Comparison of ENCODE assay signal across 25 cellular contexts in the genomic region with DNA sequence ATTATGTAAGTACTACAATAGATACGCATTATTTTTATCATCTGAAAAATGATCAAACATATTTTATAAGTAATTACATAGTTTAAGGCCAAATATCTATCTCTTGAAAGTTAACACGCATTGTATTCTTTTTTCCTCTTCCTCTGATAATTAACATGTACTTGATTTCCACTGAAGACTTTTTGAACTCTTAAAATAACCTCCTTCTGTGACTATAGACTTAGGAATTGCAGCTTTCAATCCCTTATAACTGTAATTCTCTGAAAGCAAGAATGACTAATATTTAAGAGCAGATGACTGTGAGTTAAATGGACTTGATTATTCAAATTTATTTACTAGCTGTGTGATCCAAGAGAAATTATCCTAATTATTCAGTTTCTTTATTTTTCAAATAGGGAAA.
DNase-seq lines count a peak whose midpoint lies in the region; ATAC-seq and TF ChIP-seq lines count a peak whose summit lies in the region.
"Had no signal": no experiment of that assay in that cellular context is flagged by ENCODE, and none has a peak within 500 bp of the region (broad histone marks: within the 10 kb centered on the region; RNA-seq: fewer than 3 reads in every experiment).

No MANE protein-coding gene starts in this region.

- no peaks in the 10 kb centered on the region for H3K27me3 ChIP-seq in foreskin keratinocyte
- H3K27me3 ChIP-seq: esophagus squamous epithelium, neutrophil, uterus had no signal

- no peak overlapping the region for H3K27ac ChIP-seq in foreskin keratinocyte
- H3K27ac ChIP-seq: esophagus squamous epithelium, neutrophil, uterus had no signal

- TF ChIP-seq CTCF in astrocyte of the spinal cord (IDR thresholded peaks at IDR 0.05; ENCODE audit: low read depth, low read length) (no peak), foreskin keratinocyte (conservative IDR thresholded peaks at IDR 0.05) (no peak)

- no peak overlapping the region for H3K4me3 ChIP-seq in astrocyte of the spinal cord (ENCODE audit: low read depth, low read length)
- H3K4me3 ChIP-seq: esophagus squamous epithelium, lung, uterus had no signal

- H3K4me1 ChIP-seq in foreskin keratinocyte = no peaks in the 10 kb centered on the region
- H3K4me1 ChIP-seq: esophagus squamous epithelium, uterus had no signal

- ATAC-seq in foreskin keratinocyte (peak; percentile 37), GM21576 (IDR thresholded peaks at IDR 0.05; ENCODE audit: unreplicated experiment) (no peak), GM21737 (IDR thresholded peaks at IDR 0.05; ENCODE audit: unreplicated experiment) (no peak)

- in situ Hi-C loops in astrocyte of the spinal cord (cut with HindIII; ENCODE audit: low sequenced_read_pairs) = no loop called here

- DNase-seq in AG08395 (ENCODE audit: low spot score) (peak; percentile 25), HS-5 (ENCODE audit: low read depth) (peak; percentile 25), astrocyte of the spinal cord (ENCODE audit: low read depth, low spot score) (peak; percentile 35), foreskin keratinocyte (peak in 1 of 2 donors; percentile 41), T-helper 1 cell (no peak)
- DNase-seq in activated effector memory CD4-positive, alpha-beta T cell treated with anti-CD3 and anti-CD28 coated beads, Interleukin-2, amount 50 U/mL, for 16 hours = no peak
- DNase-seq: activated B cell treated with CpG ODN at 0.5 μM for 24 hours; activated CD4-positive, alpha-beta memory T cell treated with anti-CD3 and anti-CD28 coated beads for 36 hours; activated naive CD4-positive, alpha-beta T cell; activated T-cell treated with anti-CD3 and anti-CD28 coated beads for 4 hours; anterior cingulate cortex; cerebellar nuclear complex; DMS 273 treated with DMSO at 0.1 percent for 48 hours; effector CD8-positive, alpha-beta T cell; esophagus squamous epithelium; GOT3; KBM-7; NCI-H187; NCI-H226; NCI-H774; uterus had no signal

Comparison
In these comparisons a context has a peak if more than half of its experiments do, and no peak if none do; other contexts are left out.
1. DNase-seq: peak in AG08395 (single experiment), HS-5 (single experiment) and astrocyte of the spinal cord (single experiment); none in activated effector memory CD4-positive, alpha-beta T cell treated with anti-CD3 and anti-CD28 coated beads, Interleukin-2, amount 50 U/mL, for 16 hours (single experiment) and T-helper 1 cell (0 of 5).